In the genomic region with DNA sequence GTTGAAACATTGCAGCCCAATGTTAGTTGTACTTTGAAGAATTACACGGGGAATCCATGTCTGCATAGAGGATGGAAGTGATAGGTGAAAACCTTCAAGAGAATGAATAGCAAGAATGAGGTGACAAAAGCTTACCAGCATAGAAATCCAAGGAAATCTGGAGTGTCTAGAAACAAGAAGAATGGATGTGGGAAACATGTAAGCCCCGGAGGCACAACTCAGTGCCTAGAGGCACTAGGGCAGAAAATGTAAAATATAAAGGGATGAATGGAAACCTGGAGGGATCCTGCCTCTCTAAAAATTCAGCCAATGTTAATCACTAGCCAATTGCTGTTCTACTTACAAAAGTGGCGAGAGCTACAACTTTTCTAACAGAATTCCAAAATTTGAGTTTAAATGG, we compare ENCODE assay signal across 7 cellular contexts.
"Had no signal": no experiment of that assay in that cellular context is flagged by ENCODE, and none has a peak within 500 bp of the region (broad histone marks: within the 10 kb centered on the region; RNA-seq: fewer than 3 reads in every experiment).

No MANE protein-coding gene starts in this region.

- H3K4me3 ChIP-seq: K562 had no signal

- H3K27me3 Mint-ChIP-seq: IgD-negative memory B cell had no signal

- H3K27ac Mint-ChIP-seq: IgD-negative memory B cell had no signal

- H3K36me3 Mint-ChIP-seq: IgD-negative memory B cell had no signal

- ATAC-seq: HepG2, K562 had no signal

- H3K27ac ChIP-seq: HL-60 had no signal

- H3K4me3 Mint-ChIP-seq: IgD-negative memory B cell had no signal

- DNase-seq: IMR-90, KBM-7, KG1 had no signal

- H3K4me1 Mint-ChIP-seq: IgD-negative memory B cell had no signal
